Comparison of ENCODE assay signal across 26 cellular contexts in the genomic region with DNA sequence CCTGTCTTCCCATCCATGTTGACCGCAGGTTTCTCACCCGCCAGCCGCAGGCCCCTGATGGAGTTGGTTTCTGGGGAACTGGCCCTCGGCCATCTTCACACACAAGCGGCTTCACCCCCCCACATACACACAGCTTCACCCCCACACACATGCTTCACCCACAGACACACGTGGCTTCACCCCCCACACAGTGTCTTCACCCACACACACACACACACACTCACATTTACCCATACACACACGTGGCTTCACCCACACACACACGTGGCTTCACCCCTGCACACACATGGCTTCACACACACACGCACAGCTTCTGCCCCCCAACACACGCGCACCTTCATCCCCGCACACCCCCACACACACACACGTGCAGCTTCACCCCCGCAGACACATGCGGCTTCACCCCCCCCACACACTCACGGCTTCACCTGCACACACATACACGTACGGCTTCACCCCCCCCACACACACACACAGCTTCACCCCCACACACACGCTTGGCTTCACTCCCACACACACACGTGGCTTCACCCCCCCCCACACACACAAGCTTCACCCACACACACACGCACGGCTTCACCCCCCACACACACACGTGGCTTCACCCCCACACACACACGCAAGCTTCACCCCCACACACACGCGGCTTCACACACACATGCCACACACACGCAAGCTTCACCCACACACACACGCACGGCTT.
DNase-seq lines count a peak whose midpoint lies in the region; ATAC-seq, FAIRE-seq and TF ChIP-seq lines count a peak whose summit lies in the region.
"Had no signal": no experiment of that assay in that cellular context is flagged by ENCODE, and none has a peak within 500 bp of the region (broad histone marks: within the 10 kb centered on the region; RNA-seq: fewer than 3 reads in every experiment).

No MANE protein-coding gene starts in this region.

- peak overlapping the region in 2 of 7 donors; percentile 54 to 71 for H3K27ac Mint-ChIP-seq in CD14-positive monocyte
- H3K27ac Mint-ChIP-seq: activated CD4-positive, alpha-beta T cell treated with anti-CD3 and anti-CD28 coated beads, Interleukin-2, amount 10 ng/mL, durations not matched to agents 24 days and 14 days; memory B cell had no signal

- H3K27me3 ChIP-seq in RWPE2 (ENCODE audit: insufficient read depth, poor library complexity, severe bottlenecking) (no peaks in the 10 kb centered on the region), right lobe of liver (no peaks in the 10 kb centered on the region), sigmoid colon (no peaks in the 10 kb centered on the region)
- H3K27me3 ChIP-seq: neutrophil, stomach, transverse colon had no signal

- H3K36me3 ChIP-seq in RWPE2 (ENCODE audit: low read depth) (peaks cover 11% of the 10 kb centered on the region), right lobe of liver (no peaks in the 10 kb centered on the region), sigmoid colon (peaks cover 0 to 26% (median 10%) of the 10 kb centered on the region in 4 donors)

- 93% methylated on average over 18 of the region's 29 CpGs for WGBS in right lobe of liver (ENCODE audit: insufficient coverage, low coverage, low lambda C conversion rate, missing lambda C conversion rate)
- WGBS in sigmoid colon, 2 donors: 94 to 95% methylated on average over 29 of the region's 29 CpGs

- no peak for TF ChIP-seq POLR2A in right lobe of liver (IDR thresholded peaks at IDR 0.05)
- no peak for TF ChIP-seq POLR2A in sigmoid colon (IDR thresholded peaks at IDR 0.05)

- DNase-seq in CD14-positive monocyte (ENCODE audit: low spot score) (peak; percentile 27), RWPE2 (ENCODE audit: low spot score) (peak; percentile 19), right lobe of liver (peak; percentile 6 to 50 (median 36)), sigmoid colon (peak; percentile 53), NCI-H1105 (lab: John Stamatoyannopoulos, UW) (no peak), D721Med (ENCODE audit: insufficient read length, low spot score) (no peak)
- DNase-seq: activated CD4-positive, alpha-beta T cell treated with anti-CD3 and anti-CD28 coated beads, Interleukin-2, amount 10 ng/mL, durations not matched to agents 24 days and 14 days; activated naive CD4-positive, alpha-beta T cell; activated T-cell treated with anti-CD3 and anti-CD28 coated beads, Interleukin-2, amount 50 U/mL, for 4 hours; amniotic stem cell; C1 segment of cervical spinal cord; Calu3; effector CD4-positive, alpha-beta T cell; glutamatergic neuron; Kasumi-1; SHP77; stimulated activated CD4-positive, alpha-beta T cell treated with anti-CD3 and anti-CD28 coated beads, Interleukin-2, amount 100 ng/mL, for 24 hours; stomach; transverse colon had no signal

- H3K9me3 ChIP-seq in RWPE2 (ENCODE audit: severe bottlenecking): peaks cover 3% of the 10 kb centered on the region
- H3K9me3 ChIP-seq in right lobe of liver: peaks cover 0 to 4% (median 0%) of the 10 kb centered on the region in 4 donors
- H3K9me3 ChIP-seq in sigmoid colon: peaks cover 0 to 6% (median 2%) of the 10 kb centered on the region in 4 donors
- H3K9me3 ChIP-seq: neutrophil, transverse colon had no signal

- no peak overlapping the region for H3K4me3 Mint-ChIP-seq in CD14-positive monocyte
- H3K4me3 Mint-ChIP-seq: activated CD4-positive, alpha-beta T cell treated with anti-CD3 and anti-CD28 coated beads, Interleukin-2, amount 10 ng/mL, durations not matched to agents 24 days and 14 days; activated T-cell treated with anti-CD3 and anti-CD28 coated beads, Interleukin-2, amount 50 U/mL, for 4 hours; memory B cell had no signal

- H3K27ac ChIP-seq in RWPE2 (ENCODE audit: poor library complexity, severe bottlenecking) (no peak overlapping the region), right lobe of liver (no peak overlapping the region), sigmoid colon (no peak overlapping the region)
- H3K27ac ChIP-seq: neutrophil, stomach, transverse colon, VCaP had no signal

- no peak for TF ChIP-seq EP300 in sigmoid colon (IDR thresholded peaks at IDR 0.05)

- H3K36me3 Mint-ChIP-seq in CD14-positive monocyte: peaks cover 60 to 81% of the 10 kb centered on the region in 2 donors

- ATAC-seq in RWPE2 (ENCODE audit: low read depth) (no peak), right lobe of liver (no peak), GM19463 (IDR thresholded peaks at IDR 0.05; ENCODE audit: unreplicated experiment) (no peak)
- ATAC-seq: activated T-cell treated with anti-CD3 and anti-CD28 coated beads, Interleukin-2, amount 50 U/mL, for 4 hours had no signal

- no peak for FAIRE-seq in D721Med (lab: Jason Lieb, UNC)
- FAIRE-seq: colon, GM18507 had no signal

- peaks cover 23 to 38% (median 29%) of the 10 kb centered on the region in 7 donors for H3K9me3 Mint-ChIP-seq in CD14-positive monocyte

- intact Hi-C loops in CD14-positive monocyte (cut with micrococcal nuclease): no loop called here
- intact Hi-C loops in right lobe of liver (cut with DNase I): no loop called here
- intact Hi-C loops in sigmoid colon (cut with DNase I): no loop called here

- H3K4me3 ChIP-seq in RWPE2 (ENCODE audit: severe bottlenecking) (no peak overlapping the region), right lobe of liver (no peak overlapping the region), sigmoid colon (no peak overlapping the region)
- H3K4me3 ChIP-seq: smooth muscle cell, stomach, transverse colon had no signal

- TF ChIP-seq CTCF in CD14-positive monocyte (IDR thresholded peaks at IDR 0.05): no peak
- no peak for TF ChIP-seq CTCF in RWPE2 (IDR thresholded peaks at IDR 0.05; ENCODE audit: poor library complexity, severe bottlenecking)
- no peak for TF ChIP-seq CTCF in right lobe of liver (IDR thresholded peaks at IDR 0.05)
- TF ChIP-seq CTCF in sigmoid colon (IDR thresholded peaks at IDR 0.05): no peak
- TF ChIP-seq CTCF in D721Med (IDR thresholded peaks at IDR 0.05; ENCODE audit: insufficient read depth, missing control alignments): no peak

- H3K4me1 Mint-ChIP-seq in CD14-positive monocyte: no peaks in the 10 kb centered on the region
- H3K4me1 Mint-ChIP-seq: memory B cell had no signal

- peaks cover 6% of the 10 kb centered on the region for H3K4me1 ChIP-seq in RWPE2 (ENCODE audit: insufficient read depth, poor library complexity, severe bottlenecking)
- no peaks in the 10 kb centered on the region for H3K4me1 ChIP-seq in right lobe of liver
- peaks cover 0 to 24% (median 22%) of the 10 kb centered on the region in 4 donors for H3K4me1 ChIP-seq in sigmoid colon

- no peaks in the 10 kb centered on the region for H3K27me3 Mint-ChIP-seq in CD14-positive monocyte (ENCODE audit: low read depth in 3 of 3)
- H3K27me3 Mint-ChIP-seq: activated CD4-positive, alpha-beta T cell treated with anti-CD3 and anti-CD28 coated beads, Interleukin-2, amount 10 ng/mL, durations not matched to agents 24 days and 14 days; memory B cell had no signal

Comparison
In these comparisons a context has a peak if more than half of its experiments do, and no peak if none do; other contexts are left out.
1. DNase-seq: peak in CD14-positive monocyte (single experiment), RWPE2 (single experiment), right lobe of liver (3 of 3) and sigmoid colon (single experiment); none in NCI-H1105 (single experiment) and D721Med (single experiment).